In genomic region chr15:73584699-73585420, GRCh38 we compare ENCODE assay signal across 19 cellular contexts. TPM values are rescaled to one million over a fixed set of nuclear protein-coding genes. Genes with fewer than 3 reads are reported as not detected.
DNase-seq lines count a peak whose midpoint lies in the region; ATAC-seq and TF ChIP-seq lines count a peak whose summit lies in the region.
"Had no signal": no experiment of that assay in that cellular context is flagged by ENCODE, and none has a peak within 500 bp of the region (broad histone marks: within the 10 kb centered on the region; RNA-seq: fewer than 3 reads in every experiment).

No MANE protein-coding gene starts in this region.

- H3K27ac Mint-ChIP-seq in stimulated activated naive CD8-positive, alpha-beta T cell treated with anti-CD3 and anti-CD28 coated beads, Interleukin-15, Interleukin-2, amounts not matched to agents 100 ng/mL and 50 ng/mL, for 24 hours: peak overlapping the region; percentile 5
- H3K27ac Mint-ChIP-seq in activated T-helper 1 cell treated with anti-CD3 and anti-CD28 coated beads, Interleukin-12 subunit alpha, Interleukin-12 subunit beta, Interleukin-2, Interleukin-4 antibody, amounts not matched to agents 30 ng/mL and 10 ng/mL and 1 ng/mL, durations not matched to agents 14 hours and 24 hours and 36 hours: peak overlapping the region; percentile 60
- H3K27ac Mint-ChIP-seq: dendritic cell treated with granulocyte-macrophage colony-stimulating factor and Interleukin-4, amounts not matched to agents 40 ng/mL and 50 ng/mL, for 4 days had no signal

- 51% methylated on average over 5 of the region's 5 CpGs for WGBS in prostate gland

- H3K9me3 ChIP-seq in prostate gland (no peaks in the 10 kb centered on the region), BE2C (no peaks in the 10 kb centered on the region)
- H3K9me3 ChIP-seq: Caco-2 had no signal

- H3K27ac ChIP-seq in prostate gland: no peak overlapping the region

- no peaks in the 10 kb centered on the region for H3K4me1 ChIP-seq in prostate gland (replicated peaks)
- no peaks in the 10 kb centered on the region for H3K4me1 ChIP-seq in BE2C
- H3K4me1 ChIP-seq: Caco-2 had no signal

- intact Hi-C loops in activated T-helper 1 cell treated with anti-CD3 and anti-CD28 coated beads, Interleukin-12 subunit alpha, Interleukin-12 subunit beta, Interleukin-2, Interleukin-4 antibody, amounts not matched to agents 30 ng/mL and 10 ng/mL and 1 ng/mL, durations not matched to agents 14 hours and 24 hours and 36 hours (cut with micrococcal nuclease): loop anchor here (2.0 kb wide), 1 partner anchor 14 kb away; no protein-coding TSS in a partner anchor
- intact Hi-C loops in prostate gland (cut with DNase I): no loop called here

- ATAC-seq in stimulated activated naive CD8-positive, alpha-beta T cell treated with anti-CD3 and anti-CD28 coated beads, Interleukin-15, Interleukin-2, amounts not matched to agents 100 U/mL and 50 U/mL, for 24 hours: no peak
- ATAC-seq in HG03432 (IDR thresholded peaks at IDR 0.05; ENCODE audit: unreplicated experiment): no peak
- ATAC-seq: sciatic nerve had no signal

- H3K27me3 ChIP-seq in prostate gland (replicated peaks; ENCODE audit: insufficient read depth) (no peaks in the 10 kb centered on the region), BE2C (no peaks in the 10 kb centered on the region)

- no peak for TF ChIP-seq POLR2A in prostate gland (IDR thresholded peaks at IDR 0.05)

- H3K27me3 Mint-ChIP-seq in stimulated activated naive CD8-positive, alpha-beta T cell treated with anti-CD3 and anti-CD28 coated beads, Interleukin-15, Interleukin-2, amounts not matched to agents 100 ng/mL and 50 ng/mL, for 24 hours: no peaks in the 10 kb centered on the region
- no peaks in the 10 kb centered on the region for H3K27me3 Mint-ChIP-seq in activated T-helper 1 cell treated with anti-CD3 and anti-CD28 coated beads, Interleukin-12 subunit alpha, Interleukin-12 subunit beta, Interleukin-2, Interleukin-4 antibody, amounts not matched to agents 30 ng/mL and 10 ng/mL and 1 ng/mL, durations not matched to agents 14 hours and 24 hours and 36 hours (ENCODE audit: insufficient read depth)
- H3K27me3 Mint-ChIP-seq: dendritic cell treated with granulocyte-macrophage colony-stimulating factor and Interleukin-4, amounts not matched to agents 40 ng/mL and 50 ng/mL, for 4 days had no signal

- peaks cover 85% of the 10 kb centered on the region for H3K36me3 Mint-ChIP-seq in stimulated activated naive CD8-positive, alpha-beta T cell treated with anti-CD3 and anti-CD28 coated beads, Interleukin-15, Interleukin-2, amounts not matched to agents 100 ng/mL and 50 ng/mL, for 24 hours (ENCODE audit: low read depth)
- H3K36me3 Mint-ChIP-seq in activated T-helper 1 cell treated with anti-CD3 and anti-CD28 coated beads, Interleukin-12 subunit alpha, Interleukin-12 subunit beta, Interleukin-2, Interleukin-4 antibody, amounts not matched to agents 30 ng/mL and 10 ng/mL and 1 ng/mL, durations not matched to agents 14 hours and 24 hours and 36 hours (ENCODE audit: low read depth): peaks cover 56% of the 10 kb centered on the region

- H3K4me3 Mint-ChIP-seq in stimulated activated naive CD8-positive, alpha-beta T cell treated with anti-CD3 and anti-CD28 coated beads, Interleukin-15, Interleukin-2, amounts not matched to agents 100 ng/mL and 50 ng/mL, for 24 hours: no peak overlapping the region
- no peak overlapping the region for H3K4me3 Mint-ChIP-seq in activated T-helper 1 cell treated with anti-CD3 and anti-CD28 coated beads, Interleukin-12 subunit alpha, Interleukin-12 subunit beta, Interleukin-2, Interleukin-4 antibody, amounts not matched to agents 30 ng/mL and 10 ng/mL and 1 ng/mL, durations not matched to agents 14 hours and 24 hours and 36 hours
- H3K4me3 Mint-ChIP-seq: dendritic cell treated with granulocyte-macrophage colony-stimulating factor and Interleukin-4, amounts not matched to agents 40 ng/mL and 50 ng/mL, for 4 days; H9 had no signal

- TF ChIP-seq CTCF in prostate gland (IDR thresholded peaks at IDR 0.05) (no peak), BE2C (IDR thresholded peaks at IDR 0.05; ENCODE audit: low read depth, low read length) (no peak)

- H3K4me1 Mint-ChIP-seq in stimulated activated naive CD8-positive, alpha-beta T cell treated with anti-CD3 and anti-CD28 coated beads, Interleukin-15, Interleukin-2, amounts not matched to agents 100 ng/mL and 50 ng/mL, for 24 hours (ENCODE audit: low read depth): peaks cover 6% of the 10 kb centered on the region
- H3K4me1 Mint-ChIP-seq in activated T-helper 1 cell treated with anti-CD3 and anti-CD28 coated beads, Interleukin-12 subunit alpha, Interleukin-12 subunit beta, Interleukin-2, Interleukin-4 antibody, amounts not matched to agents 30 ng/mL and 10 ng/mL and 1 ng/mL, durations not matched to agents 14 hours and 24 hours and 36 hours (ENCODE audit: low read depth): peaks cover 65% of the 10 kb centered on the region
- H3K4me1 Mint-ChIP-seq: H9 had no signal

- no peaks in the 10 kb centered on the region for H3K9me3 Mint-ChIP-seq in stimulated activated naive CD8-positive, alpha-beta T cell treated with anti-CD3 and anti-CD28 coated beads, Interleukin-15, Interleukin-2, amounts not matched to agents 100 ng/mL and 50 ng/mL, for 24 hours
- H3K9me3 Mint-ChIP-seq in activated T-helper 1 cell treated with anti-CD3 and anti-CD28 coated beads, Interleukin-12 subunit alpha, Interleukin-12 subunit beta, Interleukin-2, Interleukin-4 antibody, amounts not matched to agents 30 ng/mL and 10 ng/mL and 1 ng/mL, durations not matched to agents 14 hours and 24 hours and 36 hours: no peaks in the 10 kb centered on the region
- H3K9me3 Mint-ChIP-seq: dendritic cell treated with granulocyte-macrophage colony-stimulating factor and Interleukin-4, amounts not matched to agents 40 ng/mL and 50 ng/mL, for 4 days; H9 had no signal

- no peak for DNase-seq in stimulated activated naive CD8-positive, alpha-beta T cell treated with anti-CD3 and anti-CD28 coated beads, Interleukin-15, Interleukin-2, amounts not matched to agents 100 U/mL and 50 U/mL, for 24 hours
- DNase-seq in activated T-helper 1 cell treated with anti-CD3 and anti-CD28 coated beads, Interleukin-12 subunit alpha, Interleukin-12 subunit beta, Interleukin-2, Interleukin-4 antibody, amounts not matched to agents 30 ng/mL and 10 ng/mL and 1 ng/mL, durations not matched to agents 14 hours and 24 hours and 36 hours (ENCODE audit: low spot score): no peak
- peak; percentile 45 for DNase-seq in fibroblast of peridontal ligament (ENCODE audit: extremely low read depth)
- no peak for DNase-seq in prostate gland (ENCODE audit: low spot score)
- DNase-seq in retina: no peak
- no peak for DNase-seq in BE2C
- DNase-seq: activated CD4-positive, CD25-positive, alpha-beta regulatory T cell treated with anti-CD3 and anti-CD28 coated beads, Interleukin-2, amount 50 U/mL, for 72 hours; activated naive CD4-positive, alpha-beta T cell treated with anti-CD3 and anti-CD28 coated beads, Interleukin-2, amount 50 U/mL, for 16 hours; Caco-2; H9; left ventricle myocardium superior; NCI-H187 treated with DMSO at 0.1 percent for 48 hours; NCI-H524 treated with DMSO at 0.1 percent for 48 hours; SIG-M5; stimulated activated CD4-positive, alpha-beta T cell treated with anti-CD3 and anti-CD28 coated beads, Interleukin-1b, Interleukin-23, amount 100 ng/mL, for 48 hours had no signal

- H3K36me3 ChIP-seq in prostate gland (peaks cover 0 to 3% of the 10 kb centered on the region in 2 donors), BE2C (peaks cover 37% of the 10 kb centered on the region)

- H3K4me3 ChIP-seq in prostate gland: no peak overlapping the region
- H3K4me3 ChIP-seq in BE2C (ENCODE audit: low read depth, low read length): no peak overlapping the region

RNA-seq across cellular contexts. Expression of gene NPTN, which starts 48.3 kb away (rescaled TPM):
- 91.1 and 91.2 TPM in 2 replicates for total RNA-seq in activated T-helper 1 cell treated with anti-CD3 and anti-CD28 coated beads, Interleukin-12 subunit alpha, Interleukin-12 subunit beta, Interleukin-2, Interleukin-4 antibody, amounts not matched to agents 30 ng/mL and 10 ng/mL and 1 ng/mL, durations not matched to agents 14 hours and 24 hours and 36 hours
- total RNA-seq in prostate gland: 100 to 1,000 TPM; 147 to 266 TPM
- 104 TPM for polyA plus RNA-seq in BE2C (2012; ENCODE audit: insufficient read depth, insufficient read length, low read depth)
